9 cellular contexts compared by ENCODE assay signal in the genomic region with DNA sequence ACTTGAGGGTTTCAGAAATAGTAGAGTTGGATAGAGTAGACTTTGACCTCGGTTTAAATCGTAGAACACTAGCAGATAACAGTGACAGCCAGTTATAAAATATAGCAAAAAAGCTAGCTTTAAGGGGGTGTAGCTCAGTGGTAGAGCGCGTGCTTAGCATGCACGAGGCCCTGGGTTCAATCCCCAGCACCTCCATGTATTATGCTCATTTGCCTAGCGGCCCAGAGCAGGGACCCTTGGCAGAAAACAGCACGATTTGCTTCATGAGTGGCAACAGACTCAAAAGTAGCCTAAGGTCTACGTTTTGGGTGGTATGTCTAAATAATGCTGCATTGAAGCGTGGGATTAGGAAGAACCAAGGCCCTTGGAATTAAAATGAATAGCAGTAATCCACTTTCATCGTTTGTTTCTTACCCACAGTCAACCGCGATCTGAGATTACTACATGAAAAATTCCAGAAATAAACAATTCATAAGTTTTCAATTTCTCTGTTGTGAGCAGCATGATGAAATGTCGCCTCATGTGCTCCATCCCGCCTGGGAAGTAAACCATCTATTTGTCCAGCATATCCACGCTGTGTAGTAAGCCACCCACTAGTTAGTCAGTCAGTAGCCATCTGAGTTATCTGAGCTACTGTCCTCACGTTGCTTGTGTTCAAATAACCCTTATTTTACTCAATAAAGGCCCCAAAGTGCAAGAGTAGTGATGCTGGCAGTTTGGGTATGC.
DNase-seq lines count a peak whose midpoint lies in the region; ATAC-seq and TF ChIP-seq lines count a peak whose summit lies in the region.
"Had no signal": no experiment of that assay in that cellular context is flagged by ENCODE, and none has a peak within 500 bp of the region (broad histone marks: within the 10 kb centered on the region; RNA-seq: fewer than 3 reads in every experiment).

No MANE protein-coding gene starts in this region.

- H3K79me1 ChIP-seq in IMR-90 (ENCODE audit: low read depth in 1 of 2, low read length in 2 of 2): no peaks in the 10 kb centered on the region

- H3K18ac ChIP-seq in IMR-90 (ENCODE audit: low read depth, low read length): no peak overlapping the region

- no peak overlapping the region for H3K4me3 ChIP-seq in IMR-90 (ENCODE audit: insufficient read depth, low read depth, low read length)

- no peak for TF ChIP-seq POLR2A in IMR-90 (IDR thresholded peaks at IDR 0.05; ENCODE audit: low read depth, low read length)

- H2BK20ac ChIP-seq in IMR-90 (ENCODE audit: low read depth, low read length): no peak overlapping the region

- H3K23ac ChIP-seq in IMR-90 (ENCODE audit: low read depth, low read length): no peak overlapping the region

- H3K14ac ChIP-seq in IMR-90 (replicated peaks; ENCODE audit: low read depth, low read length): no peak overlapping the region

- no peaks in the 10 kb centered on the region for H3K36me3 ChIP-seq in IMR-90 (ENCODE audit: control insufficient read depth, insufficient read depth, low read length)

- no peak overlapping the region for H2BK15ac ChIP-seq in IMR-90 (ENCODE audit: low read depth, low read length)

- no peak for TF ChIP-seq RAD21 in IMR-90 (IDR thresholded peaks at IDR 0.05; ENCODE audit: low read length)

- H2AK9ac ChIP-seq in IMR-90 (replicated peaks; ENCODE audit: low read depth, low read length, poor library complexity): no peak overlapping the region

- H2AFZ ChIP-seq in IMR-90 (replicated peaks; ENCODE audit: low read length, poor library complexity): no peak overlapping the region

- H2BK5ac ChIP-seq in IMR-90 (ENCODE audit: low read depth, low read length, poor library complexity, severe bottlenecking): no peak overlapping the region

- no peak overlapping the region for H3K56ac ChIP-seq in IMR-90 (ENCODE audit: extremely low read depth, insufficient read depth, low read length)

- peak; percentile 77 for ATAC-seq in IMR-90 (ENCODE audit: low read depth)
- peak; percentile 65 to 74 for ATAC-seq in activated T-cell treated with anti-CD3 and anti-CD28 coated beads, Interleukin-2, amount 50 U/mL, for 72 hours (replicated peaks in 1 of 2)
- no peak for ATAC-seq in stimulated activated memory B cell treated with anti-CD40 and anti-IgM and Interleukin-4, amounts not matched to agents 10 μg/mL and 1 μg/mL and 100 μg/mL, for 72 hours
- no peak for ATAC-seq in HG03095 (IDR thresholded peaks at IDR 0.05; ENCODE audit: unreplicated experiment)

- no peaks in the 10 kb centered on the region for H3K9me1 ChIP-seq in IMR-90 (ENCODE audit: insufficient read depth, low read length)

- H4K91ac ChIP-seq in IMR-90 (ENCODE audit: insufficient read depth, low read depth, low read length): no peak overlapping the region

- H3K4ac ChIP-seq in IMR-90 (ENCODE audit: low read depth, low read length): no peak overlapping the region

- no peaks in the 10 kb centered on the region; the same call in 1 of the 2 replicates for H3K9me3 ChIP-seq in IMR-90 (ENCODE audit: control insufficient read depth, insufficient read depth, low read length)

- CTCF ChIA-PET in IMR-90 (lab: Yijun Ruan, JAX): no interaction called here

- no peaks in the 10 kb centered on the region for H3K4me1 ChIP-seq in IMR-90 (ENCODE audit: control insufficient read depth, insufficient read depth, low read length)

- no peaks in the 10 kb centered on the region for H4K20me1 ChIP-seq in IMR-90 (ENCODE audit: insufficient read depth, low read length)

- BruUV-seq in IMR-90 (replicated peaks; lab: Mats Ljungman, UMichigan): no TSS peak

- intact Hi-C loops in IMR-90 (cut with micrococcal nuclease): no loop called here

- no peak for TF ChIP-seq CTCF in IMR-90 (conservative IDR thresholded peaks at IDR 0.05; ENCODE audit: low read depth, low read length)

- peak; percentile 84 for DNase-seq in ELR (ENCODE audit: low read depth)
- peak; percentile 58 for DNase-seq in IMR-90
- peak; percentile 43 to 44 for DNase-seq in activated T-cell treated with anti-CD3 and anti-CD28 coated beads, Interleukin-2, amount 50 U/mL, for 72 hours
- peak; percentile 33 for DNase-seq in kidney glomerular epithelial cell (lab: John Stamatoyannopoulos, UW)
- no peak for DNase-seq in DMS79 treated with DMSO at 0.1 percent for 48 hours (lab: John Stamatoyannopoulos, UW)
- DNase-seq in SK-N-DZ (ENCODE audit: low spot score): no peak
- DNase-seq: activated naive CD4-positive, alpha-beta T cell had no signal

- peak overlapping the region; percentile 77 for H3K27ac Mint-ChIP-seq in activated T-cell treated with anti-CD3 and anti-CD28 coated beads, Interleukin-2, amount 50 U/mL, for 72 hours
- H3K27ac Mint-ChIP-seq in stimulated activated memory B cell treated with anti-CD40 and anti-IgM and Interleukin-4, amounts not matched to agents 10 μg/mL and 1 μg/mL and 100 μg/mL, for 72 hours: no peak overlapping the region

- H3K4me3 Mint-ChIP-seq in activated T-cell treated with anti-CD3 and anti-CD28 coated beads, Interleukin-2, amount 50 U/mL, for 72 hours: peak overlapping the region; percentile 68 to 83
- no peak overlapping the region for H3K4me3 Mint-ChIP-seq in stimulated activated memory B cell treated with anti-CD40 and anti-IgM and Interleukin-4, amounts not matched to agents 10 μg/mL and 1 μg/mL and 100 μg/mL, for 72 hours

- H3K4me1 Mint-ChIP-seq in activated T-cell treated with anti-CD3 and anti-CD28 coated beads, Interleukin-2, amount 50 U/mL, for 72 hours (ENCODE audit: low read depth): peaks cover 14% of the 10 kb centered on the region
- H3K4me1 Mint-ChIP-seq in stimulated activated memory B cell treated with anti-CD40 and anti-IgM and Interleukin-4, amounts not matched to agents 10 μg/mL and 1 μg/mL and 100 μg/mL, for 72 hours: peaks cover 6% of the 10 kb centered on the region

- H3K36me3 Mint-ChIP-seq in activated T-cell treated with anti-CD3 and anti-CD28 coated beads, Interleukin-2, amount 50 U/mL, for 72 hours (ENCODE audit: insufficient read depth in 2 of 2): peaks cover 16 to 23% of the 10 kb centered on the region in 2 donors
- peaks cover 17% of the 10 kb centered on the region for H3K36me3 Mint-ChIP-seq in stimulated activated memory B cell treated with anti-CD40 and anti-IgM and Interleukin-4, amounts not matched to agents 10 μg/mL and 1 μg/mL and 100 μg/mL, for 72 hours

- dilution Hi-C loops in IMR-90 (cut with HindIII; ENCODE audit: low sequenced_read_pairs, unreplicated experiment): no loop called here

- POLR2A ChIA-PET in IMR-90 (lab: Charles Lee; ENCODE audit: unreplicated experiment): no interaction called here

- no peak overlapping the region for H4K8ac ChIP-seq in IMR-90 (ENCODE audit: low read depth in 2 of 2, low read length in 2 of 2)

- H3K27ac ChIP-seq in IMR-90 (ENCODE audit: insufficient read depth, low read length): no peak overlapping the region

- 41% methylated on average over 6 of the region's 16 CpGs; no CpG with 5 or more reads in 1 of the 2 experiments for WGBS in IMR-90 (ENCODE audit: extremely low coverage in 2 of 2, insufficient read length in 1 of 2), 2 experiments

- H3K4me2 ChIP-seq in IMR-90 (ENCODE audit: low read depth, low read length): no peak overlapping the region

- no peak overlapping the region for H2BK120ac ChIP-seq in IMR-90 (ENCODE audit: low read depth, low read length)

- no peak overlapping the region for H3K9ac ChIP-seq in IMR-90 (ENCODE audit: low read depth, low read length)

- in situ Hi-C loops in IMR-90 (cut with MboI; ENCODE audit: low sequenced_read_pairs): no loop called here

- H3K27me3 ChIP-seq in IMR-90 (ENCODE audit: control insufficient read depth, insufficient read depth, low read length): no peaks in the 10 kb centered on the region

- peaks cover 60% of the 10 kb centered on the region for H3K27me3 Mint-ChIP-seq in activated T-cell treated with anti-CD3 and anti-CD28 coated beads, Interleukin-2, amount 50 U/mL, for 72 hours (ENCODE audit: low read depth)
- peaks cover 56% of the 10 kb centered on the region for H3K27me3 Mint-ChIP-seq in stimulated activated memory B cell treated with anti-CD40 and anti-IgM and Interleukin-4, amounts not matched to agents 10 μg/mL and 1 μg/mL and 100 μg/mL, for 72 hours

- no peak overlapping the region for H2AK5ac ChIP-seq in IMR-90 (ENCODE audit: low read depth, low read length)

- H3K9me3 Mint-ChIP-seq in activated T-cell treated with anti-CD3 and anti-CD28 coated beads, Interleukin-2, amount 50 U/mL, for 72 hours: peaks cover 6 to 7% of the 10 kb centered on the region in 2 donors
- peaks cover 19% of the 10 kb centered on the region for H3K9me3 Mint-ChIP-seq in stimulated activated memory B cell treated with anti-CD40 and anti-IgM and Interleukin-4, amounts not matched to agents 10 μg/mL and 1 μg/mL and 100 μg/mL, for 72 hours

- H4K5ac ChIP-seq in IMR-90 (ENCODE audit: low read depth, low read length): no peak overlapping the region

TF ChIP-seq in IMR-90, 13 proteins besides CTCF, POLR2A, EP300 and RAD21 (continues in another document):
- TF ChIP-seq RCOR1 (IDR thresholded peaks at IDR 0.05; ENCODE audit: insufficient replicate concordance, low read length) (no peak), CEBPB (IDR thresholded peaks at IDR 0.05; ENCODE audit: low read depth, low read length) (no peak), USF2 (IDR thresholded peaks at IDR 0.05; ENCODE audit: low read depth, low read length) (no peak), NFE2L2 (IDR thresholded peaks at IDR 0.05; ENCODE audit: low read depth, low read length) (no peak), SMC3 (IDR thresholded peaks at IDR 0.05; ENCODE audit: low read depth, low read length) (no peak), MAFK (IDR thresholded peaks at IDR 0.05; ENCODE audit: low read depth, low read length) (no peak), RFX5 (IDR thresholded peaks at IDR 0.05; ENCODE audit: low read depth, low read length) (no peak), ELK1 (IDR thresholded peaks at IDR 0.05; ENCODE audit: borderline replicate concordance, low read depth, low read length) (no peak), MXI1 (IDR thresholded peaks at IDR 0.05; ENCODE audit: borderline replicate concordance, low read depth, low read length) (no peak)

Comparison
In these comparisons a context has a peak if more than half of its experiments do, and no peak if none do; other contexts are left out.
1. DNase-seq: peak in ELR (single experiment), IMR-90 (single experiment), activated T-cell treated with anti-CD3 and anti-CD28 coated beads, Interleukin-2, amount 50 U/mL, for 72 hours (2 of 2) and kidney glomerular epithelial cell (single experiment); none in DMS79 treated with DMSO at 0.1 percent for 48 hours (single experiment) and SK-N-DZ (single experiment).
2. ATAC-seq: peak in IMR-90 (single experiment) and activated T-cell treated with anti-CD3 and anti-CD28 coated beads, Interleukin-2, amount 50 U/mL, for 72 hours (2 of 2); none in stimulated activated memory B cell treated with anti-CD40 and anti-IgM and Interleukin-4, amounts not matched to agents 10 μg/mL and 1 μg/mL and 100 μg/mL, for 72 hours (single experiment) and HG03095 (single experiment).